3 cellular contexts compared by ENCODE assay signal in the genomic region with DNA sequence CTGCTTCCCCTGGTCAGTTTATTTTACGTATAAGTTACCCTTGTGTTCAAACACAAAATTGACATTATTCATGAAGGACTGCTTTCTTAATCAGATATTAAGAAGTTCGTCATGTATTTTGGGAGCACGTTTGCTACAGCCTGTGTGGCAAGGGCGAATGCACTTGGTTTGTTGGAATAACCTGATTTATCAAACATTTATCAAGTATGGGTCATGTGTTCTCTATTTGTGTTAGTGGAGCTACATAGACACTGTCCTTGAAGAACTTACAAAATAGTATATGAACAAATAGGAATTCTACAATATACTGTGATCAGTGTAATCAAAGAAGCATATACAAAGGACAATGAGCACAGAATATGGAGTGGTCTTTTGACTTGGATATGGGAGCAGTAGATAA.
TF ChIP-seq lines count a peak whose summit lies in the region.

No MANE protein-coding gene starts in this region.

TF ChIP-seq in liver, 16 proteins besides CTCF, POLR2A, EP300 and RAD21:
- TF ChIP-seq, protein P1, sequence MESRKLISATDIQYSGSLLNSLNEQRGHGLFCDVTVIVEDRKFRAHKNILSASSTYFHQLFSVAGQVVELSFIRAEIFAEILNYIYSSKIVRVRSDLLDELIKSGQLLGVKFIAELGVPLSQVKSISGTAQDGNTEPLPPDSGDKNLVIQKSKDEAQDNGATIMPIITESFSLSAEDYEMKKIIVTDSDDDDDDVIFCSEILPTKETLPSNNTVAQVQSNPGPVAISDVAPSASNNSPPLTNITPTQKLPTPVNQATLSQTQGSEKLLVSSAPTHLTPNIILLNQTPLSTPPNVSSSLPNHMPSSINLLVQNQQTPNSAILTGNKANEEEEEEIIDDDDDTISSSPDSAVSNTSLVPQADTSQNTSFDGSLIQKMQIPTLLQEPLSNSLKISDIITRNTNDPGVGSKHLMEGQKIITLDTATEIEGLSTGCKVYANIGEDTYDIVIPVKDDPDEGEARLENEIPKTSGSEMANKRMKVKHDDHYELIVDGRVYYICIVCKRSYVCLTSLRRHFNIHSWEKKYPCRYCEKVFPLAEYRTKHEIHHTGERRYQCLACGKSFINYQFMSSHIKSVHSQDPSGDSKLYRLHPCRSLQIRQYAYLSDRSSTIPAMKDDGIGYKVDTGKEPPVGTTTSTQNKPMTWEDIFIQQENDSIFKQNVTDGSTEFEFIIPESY (IDR thresholded peaks at IDR 0.05) = no peak
- no peak for TF ChIP-seq FOXA1 (IDR thresholded peaks at IDR 0.05)
- TF ChIP-seq, protein P2, sequence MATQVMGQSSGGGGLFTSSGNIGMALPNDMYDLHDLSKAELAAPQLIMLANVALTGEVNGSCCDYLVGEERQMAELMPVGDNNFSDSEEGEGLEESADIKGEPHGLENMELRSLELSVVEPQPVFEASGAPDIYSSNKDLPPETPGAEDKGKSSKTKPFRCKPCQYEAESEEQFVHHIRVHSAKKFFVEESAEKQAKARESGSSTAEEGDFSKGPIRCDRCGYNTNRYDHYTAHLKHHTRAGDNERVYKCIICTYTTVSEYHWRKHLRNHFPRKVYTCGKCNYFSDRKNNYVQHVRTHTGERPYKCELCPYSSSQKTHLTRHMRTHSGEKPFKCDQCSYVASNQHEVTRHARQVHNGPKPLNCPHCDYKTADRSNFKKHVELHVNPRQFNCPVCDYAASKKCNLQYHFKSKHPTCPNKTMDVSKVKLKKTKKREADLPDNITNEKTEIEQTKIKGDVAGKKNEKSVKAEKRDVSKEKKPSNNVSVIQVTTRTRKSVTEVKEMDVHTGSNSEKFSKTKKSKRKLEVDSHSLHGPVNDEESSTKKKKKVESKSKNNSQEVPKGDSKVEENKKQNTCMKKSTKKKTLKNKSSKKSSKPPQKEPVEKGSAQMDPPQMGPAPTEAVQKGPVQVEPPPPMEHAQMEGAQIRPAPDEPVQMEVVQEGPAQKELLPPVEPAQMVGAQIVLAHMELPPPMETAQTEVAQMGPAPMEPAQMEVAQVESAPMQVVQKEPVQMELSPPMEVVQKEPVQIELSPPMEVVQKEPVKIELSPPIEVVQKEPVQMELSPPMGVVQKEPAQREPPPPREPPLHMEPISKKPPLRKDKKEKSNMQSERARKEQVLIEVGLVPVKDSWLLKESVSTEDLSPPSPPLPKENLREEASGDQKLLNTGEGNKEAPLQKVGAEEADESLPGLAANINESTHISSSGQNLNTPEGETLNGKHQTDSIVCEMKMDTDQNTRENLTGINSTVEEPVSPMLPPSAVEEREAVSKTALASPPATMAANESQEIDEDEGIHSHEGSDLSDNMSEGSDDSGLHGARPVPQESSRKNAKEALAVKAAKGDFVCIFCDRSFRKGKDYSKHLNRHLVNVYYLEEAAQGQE (IDR thresholded peaks at IDR 0.05) = peak; percentile 4
- no peak for TF ChIP-seq RXRA (IDR thresholded peaks at IDR 0.05)
- TF ChIP-seq GABPA (IDR thresholded peaks at IDR 0.05 in 1 of 2, conservative IDR thresholded peaks at IDR 0.05 in 1 of 2) = no peak
- peak; percentile 10 to 14 for TF ChIP-seq HNF4A (conservative IDR thresholded peaks at IDR 0.05)
- TF ChIP-seq TAF1 (conservative IDR thresholded peaks at IDR 0.05) = no peak
- peak; percentile 19 for TF ChIP-seq YY1 (IDR thresholded peaks at IDR 0.05)
- TF ChIP-seq EGR1 (IDR thresholded peaks at IDR 0.05; ENCODE audit: low read depth in 2 of 2) = no peak
- TF ChIP-seq ATF3 (IDR thresholded peaks at IDR 0.05) = no peak
- TF ChIP-seq SP1 (IDR thresholded peaks at IDR 0.05) = peak; percentile 24
- no peak for TF ChIP-seq JUND (IDR thresholded peaks at IDR 0.05)
- peak; percentile 17 for TF ChIP-seq MAX (IDR thresholded peaks at IDR 0.05)

TF ChIP-seq in HepG2, 621 proteins besides CTCF, POLR2A, EP300 and RAD21:
- TF ChIP-seq ZNF124 (CRISPR knock-in tag; IDR thresholded peaks at IDR 0.05) (no peak), HBP1 (CRISPR knock-in tag; IDR thresholded peaks at IDR 0.05; ENCODE audit: low read depth) (no peak), ZNF782 (CRISPR knock-in tag; IDR thresholded peaks at IDR 0.05; ENCODE audit: borderline replicate concordance) (no peak)
TF ChIP-seq in HepG2: peak in this region for 0.

TF ChIP-seq in GM12891, 5 proteins besides CTCF, POLR2A, EP300 and RAD21:
- no peak for TF ChIP-seq SPI1 (IDR thresholded peaks at IDR 0.05; ENCODE audit: low read depth, low read length)
- TF ChIP-seq PAX5 (IDR thresholded peaks at IDR 0.05; ENCODE audit: insufficient read depth, low read length, severe bottlenecking) = no peak
- no peak for TF ChIP-seq POLR2AphosphoS5 (IDR thresholded peaks at IDR 0.05; ENCODE audit: low read depth, low read length)
- TF ChIP-seq TAF1 (IDR thresholded peaks at IDR 0.05; ENCODE audit: low read depth, low read length) = no peak
- TF ChIP-seq POU2F2 (IDR thresholded peaks at IDR 0.05; ENCODE audit: low read depth, low read length) = no peak
